14 cellular contexts compared by ENCODE assay signal in the genomic region with DNA sequence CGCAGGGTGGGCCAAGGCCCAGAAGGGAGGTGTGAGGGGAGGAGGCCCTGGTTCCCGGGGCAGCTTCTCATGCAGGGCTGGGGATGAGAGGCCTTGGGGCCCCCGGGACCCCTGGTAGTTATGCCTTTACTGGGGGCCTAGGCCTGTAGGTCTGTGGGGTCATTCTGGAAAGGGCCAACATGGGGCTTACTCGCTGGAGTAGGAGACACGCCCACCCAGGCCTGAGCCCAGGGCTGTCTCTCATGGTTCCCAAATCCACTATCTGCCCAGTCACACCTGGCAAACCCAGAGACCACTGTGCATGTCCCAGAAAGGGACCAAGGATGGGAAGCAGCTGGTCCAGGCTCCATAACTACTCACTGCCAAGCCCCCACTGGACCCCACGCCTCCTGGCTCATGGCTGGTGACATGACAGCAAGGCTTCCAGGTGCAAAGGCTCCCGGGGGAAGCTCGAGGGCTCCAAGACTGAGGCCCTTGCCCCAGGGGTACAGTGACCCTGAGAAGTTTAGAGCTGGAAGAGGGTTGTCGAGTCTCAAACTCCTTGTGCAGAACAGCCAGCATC.
A peak's percentile ranks its signal among the peaks of the same experiment; 100 is the strongest.
DNase-seq lines count a peak whose midpoint lies in the region; ATAC-seq, FAIRE-seq and TF ChIP-seq lines count a peak whose summit lies in the region.
"Had no signal": no experiment of that assay in that cellular context is flagged by ENCODE, and none has a peak within 500 bp of the region (broad histone marks: within the 10 kb centered on the region; RNA-seq: fewer than 3 reads in every experiment).

No MANE protein-coding gene starts in this region.

- peaks cover 0 to 1% (median 0%) of the 10 kb centered on the region in 7 donors for H3K9me3 Mint-ChIP-seq in CD4-positive, CD25-positive, alpha-beta regulatory T cell
- H3K9me3 Mint-ChIP-seq in effector memory CD8-positive, alpha-beta T cell = no peaks in the 10 kb centered on the region
- no peaks in the 10 kb centered on the region for H3K9me3 Mint-ChIP-seq in memory B cell
- H3K9me3 Mint-ChIP-seq: HFFc6 had no signal

- no peaks in the 10 kb centered on the region for H3K27me3 Mint-ChIP-seq in CD4-positive, CD25-positive, alpha-beta regulatory T cell
- H3K27me3 Mint-ChIP-seq in effector memory CD8-positive, alpha-beta T cell = no peaks in the 10 kb centered on the region
- no peaks in the 10 kb centered on the region for H3K27me3 Mint-ChIP-seq in memory B cell

- no peak overlapping the region for H3K4me3 ChIP-seq in CD4-positive, CD25-positive, alpha-beta regulatory T cell (ENCODE audit: low read depth, low read length)
- H3K4me3 ChIP-seq: A549 had no signal

- peaks cover 14 to 75% (median 39%) of the 10 kb centered on the region in 4 donors for H3K4me1 Mint-ChIP-seq in CD4-positive, CD25-positive, alpha-beta regulatory T cell
- H3K4me1 Mint-ChIP-seq in effector memory CD8-positive, alpha-beta T cell (ENCODE audit: low read depth in 2 of 2) = peaks cover 31 to 51% of the 10 kb centered on the region in 2 donors
- H3K4me1 Mint-ChIP-seq in memory B cell = peaks cover 17% of the 10 kb centered on the region

- no peak overlapping the region for H3K27ac ChIP-seq in CD4-positive, CD25-positive, alpha-beta regulatory T cell (ENCODE audit: insufficient read depth, low read length, poor library complexity, severe bottlenecking)
- H3K27ac ChIP-seq: A549, HL-60 had no signal

- peaks cover 48% of the 10 kb centered on the region for H3K4me1 ChIP-seq in CD4-positive, CD25-positive, alpha-beta regulatory T cell (ENCODE audit: control insufficient read depth, insufficient read depth, low read length, poor library complexity, severe bottlenecking)
- H3K4me1 ChIP-seq: A549 had no signal

- H3K36me3 Mint-ChIP-seq in CD4-positive, CD25-positive, alpha-beta regulatory T cell = no peaks in the 10 kb centered on the region
- peaks cover 16% of the 10 kb centered on the region for H3K36me3 Mint-ChIP-seq in effector memory CD8-positive, alpha-beta T cell (ENCODE audit: insufficient read depth)
- H3K36me3 Mint-ChIP-seq in memory B cell = no peaks in the 10 kb centered on the region

- no peaks in the 10 kb centered on the region for H3K36me3 ChIP-seq in CD4-positive, CD25-positive, alpha-beta regulatory T cell (ENCODE audit: control insufficient read depth, insufficient read depth, low read length)

- DNase-seq in AG20443 (ENCODE audit: low spot score) = peak; percentile 2
- DNase-seq in CD4-positive, CD25-positive, alpha-beta regulatory T cell = no peak
- DNase-seq in effector memory CD8-positive, alpha-beta T cell = no peak
- DNase-seq in memory B cell (ENCODE audit: low spot score in 2 of 2) = no peak
- DNase-seq in D721Med (ENCODE audit: insufficient read length, low spot score) = no peak
- DNase-seq: DND-41, GF-D8, HCEC 1CT, HFFc6 had no signal

- peak overlapping the region; percentile 71 to 86 (median 86) for H3K27ac Mint-ChIP-seq in CD4-positive, CD25-positive, alpha-beta regulatory T cell
- peak overlapping the region; percentile 49 to 77 for H3K27ac Mint-ChIP-seq in effector memory CD8-positive, alpha-beta T cell
- peak overlapping the region; percentile 57 for H3K27ac Mint-ChIP-seq in memory B cell
- H3K27ac Mint-ChIP-seq: HFFc6 had no signal

- ATAC-seq in CD4-positive, CD25-positive, alpha-beta regulatory T cell (ENCODE audit: low read depth in 2 of 2) = no peak
- no peak for ATAC-seq in effector memory CD8-positive, alpha-beta T cell (replicated peaks)
- no peak for ATAC-seq in memory B cell (ENCODE audit: low read depth)
- ATAC-seq in GM21786 (IDR thresholded peaks at IDR 0.05; ENCODE audit: unreplicated experiment) = no peak
- no peak for ATAC-seq in activated CD4-positive, CD25-positive, alpha-beta regulatory T cell treated with anti-CD3 and anti-CD28 coated beads, Interleukin-2, amount 50 U/mL, for 24 hours
- no peak for ATAC-seq in HG02678 (IDR thresholded peaks at IDR 0.05; ENCODE audit: unreplicated experiment)
- ATAC-seq: A549 had no signal

- no peak for TF ChIP-seq CTCF in D721Med (IDR thresholded peaks at IDR 0.05; ENCODE audit: insufficient read depth, missing control alignments)

- H3K9me3 ChIP-seq in CD4-positive, CD25-positive, alpha-beta regulatory T cell (ENCODE audit: control insufficient read depth in 2 of 2, low read length in 2 of 2) = no peaks in the 10 kb centered on the region
- H3K9me3 ChIP-seq: A549 had no signal

- H3K4me3 Mint-ChIP-seq in CD4-positive, CD25-positive, alpha-beta regulatory T cell = peak overlapping the region in 1 of 4 donors; percentile 13
- no peak overlapping the region for H3K4me3 Mint-ChIP-seq in effector memory CD8-positive, alpha-beta T cell
- no peak overlapping the region for H3K4me3 Mint-ChIP-seq in memory B cell
- H3K4me3 Mint-ChIP-seq: HFFc6 had no signal

- FAIRE-seq in D721Med (lab: Jason Lieb, UNC) = no peak
- FAIRE-seq: A549 had no signal

- H3K27me3 ChIP-seq in CD4-positive, CD25-positive, alpha-beta regulatory T cell (ENCODE audit: control insufficient read depth, insufficient read depth, low read length) = no peaks in the 10 kb centered on the region
